1 cellular context compared by ENCODE assay signal in the genomic region with DNA sequence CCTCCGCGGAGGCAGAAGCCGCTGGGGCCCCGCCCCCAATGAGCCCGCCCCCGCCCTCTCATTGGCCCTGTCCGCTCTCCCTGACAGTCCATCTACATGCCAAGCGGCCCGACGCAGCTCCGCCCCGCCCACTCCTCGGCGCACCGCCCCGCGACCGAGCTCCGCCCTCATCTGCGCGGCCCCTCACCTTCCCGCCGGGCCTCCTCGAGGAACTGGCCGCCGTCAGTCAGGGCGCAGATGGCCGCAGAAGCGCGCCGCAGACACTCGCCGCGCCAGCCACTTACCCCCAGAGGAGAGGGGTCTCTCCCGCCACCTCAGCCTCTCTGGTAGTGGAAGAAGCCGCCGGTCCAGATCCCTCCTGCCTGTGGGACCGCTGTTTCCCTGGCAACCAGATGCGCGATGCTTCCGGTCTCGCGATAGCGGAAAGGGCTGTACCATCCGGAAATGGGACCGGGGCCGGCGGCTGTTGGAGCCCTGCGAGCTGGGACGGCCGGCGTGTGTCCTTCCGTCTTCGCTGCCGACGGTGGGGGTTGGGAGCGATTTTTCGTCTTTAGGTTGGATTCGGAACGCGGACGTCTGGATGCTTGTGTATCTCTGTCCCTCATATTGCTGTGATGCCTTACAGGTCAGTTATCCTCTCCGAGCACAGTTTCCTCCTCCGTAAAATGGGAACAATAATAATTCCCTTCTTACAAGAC.
TF ChIP-seq lines count a peak whose summit lies in the region.

A gene (minus strand): TSS at position 401 of the 698 bp plus-strand sequence. CDS start 6,317 bp downstream, outside the sequence.

TF ChIP-seq in HepG2, 621 proteins besides CTCF, POLR2A, EP300 and RAD21 (continued from another document):
- TF ChIP-seq, protein P1, sequence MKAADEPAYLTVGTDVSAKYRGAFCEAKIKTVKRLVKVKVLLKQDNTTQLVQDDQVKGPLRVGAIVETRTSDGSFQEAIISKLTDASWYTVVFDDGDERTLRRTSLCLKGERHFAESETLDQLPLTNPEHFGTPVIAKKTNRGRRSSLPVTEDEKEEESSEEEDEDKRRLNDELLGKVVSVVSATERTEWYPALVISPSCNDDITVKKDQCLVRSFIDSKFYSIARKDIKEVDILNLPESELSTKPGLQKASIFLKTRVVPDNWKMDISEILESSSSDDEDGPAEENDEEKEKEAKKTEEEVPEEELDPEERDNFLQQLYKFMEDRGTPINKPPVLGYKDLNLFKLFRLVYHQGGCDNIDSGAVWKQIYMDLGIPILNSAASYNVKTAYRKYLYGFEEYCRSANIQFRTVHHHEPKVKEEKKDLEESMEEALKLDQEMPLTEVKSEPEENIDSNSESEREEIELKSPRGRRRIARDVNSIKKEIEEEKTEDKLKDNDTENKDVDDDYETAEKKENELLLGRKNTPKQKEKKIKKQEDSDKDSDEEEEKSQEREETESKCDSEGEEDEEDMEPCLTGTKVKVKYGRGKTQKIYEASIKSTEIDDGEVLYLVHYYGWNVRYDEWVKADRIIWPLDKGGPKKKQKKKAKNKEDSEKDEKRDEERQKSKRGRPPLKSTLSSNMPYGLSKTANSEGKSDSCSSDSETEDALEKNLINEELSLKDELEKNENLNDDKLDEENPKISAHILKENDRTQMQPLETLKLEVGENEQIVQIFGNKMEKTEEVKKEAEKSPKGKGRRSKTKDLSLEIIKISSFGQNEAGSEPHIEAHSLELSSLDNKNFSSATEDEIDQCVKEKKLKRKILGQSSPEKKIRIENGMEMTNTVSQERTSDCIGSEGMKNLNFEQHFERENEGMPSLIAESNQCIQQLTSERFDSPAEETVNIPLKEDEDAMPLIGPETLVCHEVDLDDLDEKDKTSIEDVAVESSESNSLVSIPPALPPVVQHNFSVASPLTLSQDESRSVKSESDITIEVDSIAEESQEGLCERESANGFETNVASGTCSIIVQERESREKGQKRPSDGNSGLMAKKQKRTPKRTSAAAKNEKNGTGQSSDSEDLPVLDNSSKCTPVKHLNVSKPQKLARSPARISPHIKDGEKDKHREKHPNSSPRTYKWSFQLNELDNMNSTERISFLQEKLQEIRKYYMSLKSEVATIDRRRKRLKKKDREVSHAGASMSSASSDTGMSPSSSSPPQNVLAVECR (CRISPR knock-in tag; IDR thresholded peaks at IDR 0.05; ENCODE audit: borderline replicate concordance) = peak; percentile 95
- no peak for TF ChIP-seq ADNP (CRISPR knock-in tag; IDR thresholded peaks at IDR 0.05)
- no peak for TF ChIP-seq ZNF460 (CRISPR knock-in tag; IDR thresholded peaks at IDR 0.05; ENCODE audit: borderline replicate concordance)
- TF ChIP-seq RFXANK (CRISPR knock-in tag; IDR thresholded peaks at IDR 0.05) = no peak
- no peak for TF ChIP-seq THYN1 (CRISPR knock-in tag; IDR thresholded peaks at IDR 0.05; ENCODE audit: borderline replicate concordance, low read depth)
- TF ChIP-seq MTF1 (CRISPR knock-in tag; IDR thresholded peaks at IDR 0.05) = no peak
- peak; percentile 67; the same call in 1 of the 2 replicates for TF ChIP-seq ZKSCAN8 (CRISPR knock-in tag; IDR thresholded peaks at IDR 0.05; ENCODE audit: borderline replicate concordance)
- no peak for TF ChIP-seq FIP1L1 (IDR thresholded peaks at IDR 0.05; ENCODE audit: borderline replicate concordance, insufficient read depth, low read depth, low read length)
